ENCODE assay signal across 11 cellular contexts in genomic region chr12:40693503-40693863, GRCh38. TPM values are rescaled to one million over a fixed set of nuclear protein-coding genes. Genes with fewer than 3 reads are reported as not detected.
DNase-seq lines count a peak whose midpoint lies in the region; ATAC-seq, FAIRE-seq and TF ChIP-seq lines count a peak whose summit lies in the region.
"Had no signal": no experiment of that assay in that cellular context is flagged by ENCODE, and none has a peak within 500 bp of the region (broad histone marks: within the 10 kb centered on the region; RNA-seq: fewer than 3 reads in every experiment).

No MANE protein-coding gene starts in this region.

- ATAC-seq in lung (ENCODE audit: insufficient read depth, low FRiP score) (no peak), GM21576 (IDR thresholded peaks at IDR 0.05; ENCODE audit: unreplicated experiment) (no peak), HG02623 (IDR thresholded peaks at IDR 0.05; ENCODE audit: unreplicated experiment) (no peak), HG03280 (IDR thresholded peaks at IDR 0.05; ENCODE audit: unreplicated experiment) (no peak)

- no peak for TF ChIP-seq CTCF in bronchial epithelial cell (IDR thresholded peaks at IDR 0.05; ENCODE audit: insufficient read depth, low read length, severe bottlenecking)
- TF ChIP-seq CTCF in lung (IDR thresholded peaks at IDR 0.05; ENCODE audit: control extremely low read depth, extremely low read depth) = no peak
- TF ChIP-seq CTCF in tibial artery (IDR thresholded peaks at IDR 0.05) = no peak

- no peaks in the 10 kb centered on the region for H3K9me3 ChIP-seq in lung (ENCODE audit: control insufficient read depth in 2 of 2, insufficient read depth in 1 of 2, low read length in 1 of 2)
- H3K9me3 ChIP-seq in tibial artery = no peaks in the 10 kb centered on the region

- H3K36me3 ChIP-seq in bronchial epithelial cell (ENCODE audit: control insufficient read depth, insufficient read depth, low read length) (no peaks in the 10 kb centered on the region), lung (ENCODE audit: control insufficient read depth in 2 of 2, insufficient read depth in 2 of 2, low read length in 2 of 2) (no peaks in the 10 kb centered on the region), tibial artery (no peaks in the 10 kb centered on the region)

- intact Hi-C loops in tibial artery (cut with DNase I; ENCODE audit: low total_unique reads) = no loop called here

- H3K4me1 ChIP-seq in lung (ENCODE audit: control insufficient read depth in 2 of 2, insufficient read depth in 2 of 2, low read length in 2 of 2) = peaks cover 0 to 4% of the 10 kb centered on the region in 2 donors
- peaks cover 0 to 20% (median 15%) of the 10 kb centered on the region in 4 donors for H3K4me1 ChIP-seq in tibial artery

- H3K27ac ChIP-seq in lung (ENCODE audit: low read depth in 1 of 2, low read length in 1 of 2) (no peak overlapping the region), tibial artery (no peak overlapping the region)

- DNase-seq in NCI-H187 treated with DMSO at 0.1 percent for 48 hours (lab: John Stamatoyannopoulos, UW) = peak; percentile 64
- peak; percentile 46 for DNase-seq in bronchial epithelial cell (ENCODE audit: low read depth)
- DNase-seq in lung (ENCODE audit: low spot score) = peak; percentile 31
- DNase-seq in tibial artery = no peak
- DNase-seq in HUDEP-2 (lab: John Stamatoyannopoulos, UW; ENCODE audit: unreplicated experiment in 76 of 76) = no peak
- DNase-seq: SIG-M5 had no signal

- H3K4me3 ChIP-seq in bronchial epithelial cell (ENCODE audit: low read depth, low read length) (peak overlapping the region; percentile 80), lung (no peak overlapping the region), tibial artery (peak overlapping the region; percentile 45 to 58)

- FAIRE-seq in bronchial epithelial cell (lab: Jason Lieb, UNC) = no peak
- FAIRE-seq: GM18507 had no signal

- H3K27me3 ChIP-seq in bronchial epithelial cell (ENCODE audit: control insufficient read depth, insufficient read depth, low read length) (no peaks in the 10 kb centered on the region), lung (ENCODE audit: control insufficient read depth, insufficient read depth) (no peaks in the 10 kb centered on the region), tibial artery (peaks cover 0 to 20% of the 10 kb centered on the region in 2 donors)

- WGBS in lung, 2 donors = 24 to 27% methylated on average over 12 of the region's 12 CpGs

RNA-seq across cellular contexts. Expression of gene CNTN1, which starts 1.2 kb away (rescaled TPM):
- total RNA-seq in bronchial epithelial cell (2.4 and 30.3 TPM in 2 replicates), lung (10 to 100 TPM in 1 of 2 donors, 1 to 10 TPM in 1; 1.8 to 47.6 TPM)
- polyA plus RNA-seq in lung = under 1 TPM; 0.10 to 0.47 TPM
- total RNA-seq: mononuclear cell had no signal

Comparison
In these comparisons a context has a peak if more than half of its experiments do, and no peak if none do; other contexts are left out.
1. DNase-seq: peak in NCI-H187 treated with DMSO at 0.1 percent for 48 hours (single experiment), bronchial epithelial cell (single experiment) and lung (single experiment); none in tibial artery (0 of 2) and HUDEP-2 (0 of 76).